17 cellular contexts compared by ENCODE assay signal in genomic region chr7:1974290-1974689, GRCh38.
DNase-seq lines count a peak whose midpoint lies in the region; ATAC-seq and TF ChIP-seq lines count a peak whose summit lies in the region.
"Had no signal": no experiment of that assay in that cellular context is flagged by ENCODE, and none has a peak within 500 bp of the region (broad histone marks: within the 10 kb centered on the region; RNA-seq: fewer than 3 reads in every experiment).

No MANE protein-coding gene starts in this region.

- H2BK5ac ChIP-seq in H9 (ENCODE audit: insufficient read length, low read length), result no peak overlapping the region

- no peak overlapping the region for H4K8ac ChIP-seq in H9 (replicated peaks; ENCODE audit: insufficient read length, low read depth, low read length)

- no peak for TF ChIP-seq CTCF in activated CD8-positive, alpha-beta T cell treated with anti-CD3 and anti-CD28 coated beads for 36 hours (IDR thresholded peaks at IDR 0.05)
- TF ChIP-seq CTCF in HFFc6 (IDR thresholded peaks at IDR 0.05), result no peak
- no peak for TF ChIP-seq CTCF in endodermal cell (conservative IDR thresholded peaks at IDR 0.05)
- TF ChIP-seq CTCF in nephron (IDR thresholded peaks at IDR 0.05; ENCODE audit: unreplicated experiment in 3 of 3), result no peak
- TF ChIP-seq CTCF in H9 (conservative IDR thresholded peaks at IDR 0.05), result no peak

- H3K4me1 Mint-ChIP-seq in activated CD8-positive, alpha-beta T cell treated with anti-CD3 and anti-CD28 coated beads, Interleukin-2, amount 10 ng/mL, durations not matched to agents 7 days and 5 days (ENCODE audit: low read depth), result peaks cover 10% of the 10 kb centered on the region
- peaks cover 12% of the 10 kb centered on the region for H3K4me1 Mint-ChIP-seq in activated CD8-positive, alpha-beta T cell treated with anti-CD3 and anti-CD28 coated beads for 36 hours (ENCODE audit: low read depth)
- H3K4me1 Mint-ChIP-seq in HFFc6 (ENCODE audit: low read depth) (no peaks in the 10 kb centered on the region), endodermal cell (no peaks in the 10 kb centered on the region), nephron (peaks cover 19% of the 10 kb centered on the region), H9 (no peaks in the 10 kb centered on the region)

- ATAC-seq in activated CD8-positive, alpha-beta T cell treated with anti-CD3 and anti-CD28 coated beads, Interleukin-2, amount 10 ng/mL, durations not matched to agents 7 days and 5 days, result no peak
- no peak for ATAC-seq in activated CD8-positive, alpha-beta T cell treated with anti-CD3 and anti-CD28 coated beads for 36 hours
- ATAC-seq in GM21529 (IDR thresholded peaks at IDR 0.05; ENCODE audit: unreplicated experiment) (no peak), HG03196 (IDR thresholded peaks at IDR 0.05; ENCODE audit: unreplicated experiment) (no peak)
- ATAC-seq: HepG2 had no signal

- peaks cover 16% of the 10 kb centered on the region for H3K36me3 ChIP-seq in endodermal cell (ENCODE audit: control insufficient read depth, insufficient read depth, low read length)

- no peak overlapping the region for H2BK12ac ChIP-seq in H9 (ENCODE audit: insufficient read length, low read depth, low read length)

- no peak overlapping the region for H3K18ac ChIP-seq in H9 (ENCODE audit: insufficient read length, low read depth, low read length)

- no peak overlapping the region for H4K5ac ChIP-seq in H9 (ENCODE audit: insufficient read length, low read depth, low read length)

- H3K9me3 ChIP-seq in endodermal cell (ENCODE audit: control insufficient read depth, low read length) (peaks cover 9% of the 10 kb centered on the region), H9 (ENCODE audit: control insufficient read depth, low read depth, low read length) (peaks cover 5% of the 10 kb centered on the region)

- H3K56ac ChIP-seq in H9 (ENCODE audit: insufficient read length, low read depth, low read length), result no peak overlapping the region

- WGBS in endodermal cell (ENCODE audit: insufficient coverage in 1 of 2, insufficient read length in 1 of 2), 2 experiments, result 88 to 92% methylated on average over 2 to 3 of the region's 3 CpGs
- WGBS in H9 (ENCODE audit: extremely low coverage, insufficient read length, low lambda C conversion rate), result no CpG with 5 or more reads among the region's 3 CpGs

- POLR2A ChIA-PET in activated CD8-positive, alpha-beta T cell treated with anti-CD3 and anti-CD28 coated beads, Interleukin-2, amount 10 ng/mL, durations not matched to agents 7 days and 5 days (lab: Charles Lee), result interaction anchor here (0.6 kb wide), 1 partner anchor 41 kb away, joined by 3 read pairs; no protein-coding TSS in a partner anchor
- POLR2A ChIA-PET in activated CD8-positive, alpha-beta T cell treated with anti-CD3 and anti-CD28 coated beads for 36 hours (lab: Charles Lee), result no interaction called here

- H3K27ac Mint-ChIP-seq in activated CD8-positive, alpha-beta T cell treated with anti-CD3 and anti-CD28 coated beads, Interleukin-2, amount 10 ng/mL, durations not matched to agents 7 days and 5 days, result peak overlapping the region; percentile 11
- no peak overlapping the region for H3K27ac Mint-ChIP-seq in activated CD8-positive, alpha-beta T cell treated with anti-CD3 and anti-CD28 coated beads for 36 hours
- H3K27ac Mint-ChIP-seq in HFFc6 (peak overlapping the region; percentile 10; the same call in 1 of the 2 replicates), endodermal cell (no peak overlapping the region), nephron (peak overlapping the region; percentile 4 to 45 (median 7)), H9 (no peak overlapping the region; a peak in 2 of 7 replicates)
- H3K27ac Mint-ChIP-seq: B cell had no signal

- no peak overlapping the region for H4K91ac ChIP-seq in H9 (ENCODE audit: insufficient read length, low read depth, low read length)

- H3K27me3 ChIP-seq in endodermal cell (ENCODE audit: control insufficient read depth, insufficient read depth, low read length, poor library complexity, severe bottlenecking) (no peaks in the 10 kb centered on the region), H9 (ENCODE audit: insufficient read depth, low read length) (no peaks in the 10 kb centered on the region)

- H3K4me3 Mint-ChIP-seq in activated CD8-positive, alpha-beta T cell treated with anti-CD3 and anti-CD28 coated beads, Interleukin-2, amount 10 ng/mL, durations not matched to agents 7 days and 5 days, result no peak overlapping the region
- H3K4me3 Mint-ChIP-seq in activated CD8-positive, alpha-beta T cell treated with anti-CD3 and anti-CD28 coated beads for 36 hours, result no peak overlapping the region
- H3K4me3 Mint-ChIP-seq in HFFc6 (no peak overlapping the region), endodermal cell (no peak overlapping the region), nephron (no peak overlapping the region), H9 (no peak overlapping the region)
- H3K4me3 Mint-ChIP-seq: B cell; CD8-positive, alpha-beta memory T cell had no signal

- peaks cover 9% of the 10 kb centered on the region for H3K36me3 Mint-ChIP-seq in activated CD8-positive, alpha-beta T cell treated with anti-CD3 and anti-CD28 coated beads, Interleukin-2, amount 10 ng/mL, durations not matched to agents 7 days and 5 days (ENCODE audit: low read depth)
- H3K36me3 Mint-ChIP-seq in activated CD8-positive, alpha-beta T cell treated with anti-CD3 and anti-CD28 coated beads for 36 hours (ENCODE audit: low read depth), result peaks cover 10% of the 10 kb centered on the region
- peaks cover 17% of the 10 kb centered on the region for H3K36me3 Mint-ChIP-seq in HFFc6 (ENCODE audit: low read depth)
- H3K36me3 Mint-ChIP-seq in endodermal cell (ENCODE audit: low read depth), result peaks cover 50% of the 10 kb centered on the region
- H3K36me3 Mint-ChIP-seq in nephron (ENCODE audit: low read depth), result peaks cover 48% of the 10 kb centered on the region
- peaks cover 24 to 37% (median 28%) of the 10 kb centered on the region in 3 experiments for H3K36me3 Mint-ChIP-seq in H9 (ENCODE audit: insufficient read depth in 1 of 3, low read depth in 3 of 3)

- DNase-seq in activated CD8-positive, alpha-beta T cell treated with anti-CD3 and anti-CD28 coated beads, Interleukin-2, amount 10 ng/mL, durations not matched to agents 7 days and 5 days, result no peak
- DNase-seq in activated CD8-positive, alpha-beta T cell treated with anti-CD3 and anti-CD28 coated beads for 36 hours, result no peak
- DNase-seq in HFFc6, result no peak
- DNase-seq in endodermal cell, result no peak
- no peak for DNase-seq in H9
- DNase-seq: 8988T; CD8-positive, alpha-beta memory T cell; KG1; NCI-H1105 treated with DMSO at 0.1 percent for 48 hours; NCI-H1694 treated with DMSO at 0.1 percent for 48 hours; NCI-H774; OCI-M1 had no signal

- no peak overlapping the region for H2AFZ ChIP-seq in H9 (ENCODE audit: low read length)

- H3K4me1 ChIP-seq in endodermal cell (ENCODE audit: control insufficient read depth, insufficient read depth, low read length) (no peaks in the 10 kb centered on the region), H9 (ENCODE audit: insufficient read depth, low read length) (no peaks in the 10 kb centered on the region)

- no peaks in the 10 kb centered on the region for H3K79me1 ChIP-seq in H9 (ENCODE audit: insufficient read depth, low read depth, low read length, poor library complexity, severe bottlenecking)

- H3K23me2 ChIP-seq in H9 (ENCODE audit: insufficient read length, low read depth, low read length, poor library complexity, severe bottlenecking), result no peaks in the 10 kb centered on the region

- CTCF ChIA-PET in activated CD8-positive, alpha-beta T cell treated with anti-CD3 and anti-CD28 coated beads, Interleukin-2, amount 10 ng/mL, durations not matched to agents 7 days and 5 days (lab: Charles Lee), result no interaction called here
- CTCF ChIA-PET in activated CD8-positive, alpha-beta T cell treated with anti-CD3 and anti-CD28 coated beads for 36 hours (lab: Charles Lee), result no interaction called here

- no peaks in the 10 kb centered on the region for H3K9me3 Mint-ChIP-seq in activated CD8-positive, alpha-beta T cell treated with anti-CD3 and anti-CD28 coated beads, Interleukin-2, amount 10 ng/mL, durations not matched to agents 7 days and 5 days (ENCODE audit: insufficient read depth)
- H3K9me3 Mint-ChIP-seq in activated CD8-positive, alpha-beta T cell treated with anti-CD3 and anti-CD28 coated beads for 36 hours, result no peaks in the 10 kb centered on the region
- peaks cover 6% of the 10 kb centered on the region; the same call in 1 of the 2 replicates for H3K9me3 Mint-ChIP-seq in HFFc6
- peaks cover 22% of the 10 kb centered on the region for H3K9me3 Mint-ChIP-seq in endodermal cell
- no peaks in the 10 kb centered on the region for H3K9me3 Mint-ChIP-seq in nephron
- peaks cover 16 to 20% of the 10 kb centered on the region in 2 experiments for H3K9me3 Mint-ChIP-seq in H9
- H3K9me3 Mint-ChIP-seq: CD8-positive, alpha-beta memory T cell had no signal

- no peaks in the 10 kb centered on the region for H3K27me3 Mint-ChIP-seq in activated CD8-positive, alpha-beta T cell treated with anti-CD3 and anti-CD28 coated beads, Interleukin-2, amount 10 ng/mL, durations not matched to agents 7 days and 5 days (ENCODE audit: low read depth)
- H3K27me3 Mint-ChIP-seq in activated CD8-positive, alpha-beta T cell treated with anti-CD3 and anti-CD28 coated beads for 36 hours, result no peaks in the 10 kb centered on the region
- peaks cover 2% of the 10 kb centered on the region; the same call in 1 of the 2 replicates for H3K27me3 Mint-ChIP-seq in HFFc6 (ENCODE audit: insufficient read depth)
- H3K27me3 Mint-ChIP-seq in endodermal cell (ENCODE audit: insufficient read depth), result no peaks in the 10 kb centered on the region
- H3K27me3 Mint-ChIP-seq in nephron (ENCODE audit: low read depth), result no peaks in the 10 kb centered on the region
- H3K27me3 Mint-ChIP-seq in H9 (ENCODE audit: low read depth), result no peaks in the 10 kb centered on the region
- H3K27me3 Mint-ChIP-seq: B cell had no signal

- no peaks in the 10 kb centered on the region for H3K79me2 ChIP-seq in H9 (ENCODE audit: insufficient read depth, low read length)

- H2BK15ac ChIP-seq in H9 (ENCODE audit: low read depth, low read length), result no peak overlapping the region

- no peak overlapping the region for H3K4me2 ChIP-seq in H9 (ENCODE audit: insufficient read depth, insufficient read length, low read length)

- no peak overlapping the region for H3K4ac ChIP-seq in H9 (ENCODE audit: low read depth, low read length)

- H3K4me3 ChIP-seq in endodermal cell (ENCODE audit: low read length), result no peak overlapping the region

- no peak overlapping the region for H2BK20ac ChIP-seq in H9 (ENCODE audit: low read depth, low read length, poor library complexity, severe bottlenecking)

- no peak overlapping the region for H3T11ph ChIP-seq in H9 (ENCODE audit: low read length)

- H3K23ac ChIP-seq in H9 (ENCODE audit: insufficient read length, low read depth, low read length), result no peak overlapping the region

- intact Hi-C loops in activated CD8-positive, alpha-beta T cell treated with anti-CD3 and anti-CD28 coated beads for 36 hours (cut with micrococcal nuclease), result no loop called here

- no peak overlapping the region for H2BK120ac ChIP-seq in H9 (ENCODE audit: low read depth, low read length, poor library complexity, severe bottlenecking)

- no peak overlapping the region for H3K14ac ChIP-seq in H9 (ENCODE audit: insufficient read depth, low read length)

- no peaks in the 10 kb centered on the region for H4K20me1 ChIP-seq in H9 (ENCODE audit: control insufficient read depth, insufficient read depth, insufficient read length)

- no peak overlapping the region for H3K9ac ChIP-seq in endodermal cell (ENCODE audit: extremely low read depth, low read length, poor library complexity, severe bottlenecking)
- H3K9ac ChIP-seq in H9 (ENCODE audit: extremely low read depth, insufficient read length, low read length), result no peak overlapping the region

- H2AK5ac ChIP-seq in H9 (ENCODE audit: insufficient read length, low read length), result no peak overlapping the region

- H3K27ac ChIP-seq in endodermal cell (ENCODE audit: low read depth, low read length) (peak overlapping the region; percentile 49), H9 (ENCODE audit: insufficient read length, low read depth, low read length) (no peak overlapping the region)

Comparison
In these comparisons a context has a peak if more than half of its experiments do, and no peak if none do; other contexts are left out.
1. H3K27ac Mint-ChIP-seq: peak in activated CD8-positive, alpha-beta T cell treated with anti-CD3 and anti-CD28 coated beads, Interleukin-2, amount 10 ng/mL, durations not matched to agents 7 days and 5 days (single experiment), HFFc6 (single experiment) and nephron (3 of 3); none in activated CD8-positive, alpha-beta T cell treated with anti-CD3 and anti-CD28 coated beads for 36 hours (single experiment), endodermal cell (single experiment) and H9 (0 of 3).